Comparison of ENCODE assay signal across 22 cellular contexts in the genomic region with DNA sequence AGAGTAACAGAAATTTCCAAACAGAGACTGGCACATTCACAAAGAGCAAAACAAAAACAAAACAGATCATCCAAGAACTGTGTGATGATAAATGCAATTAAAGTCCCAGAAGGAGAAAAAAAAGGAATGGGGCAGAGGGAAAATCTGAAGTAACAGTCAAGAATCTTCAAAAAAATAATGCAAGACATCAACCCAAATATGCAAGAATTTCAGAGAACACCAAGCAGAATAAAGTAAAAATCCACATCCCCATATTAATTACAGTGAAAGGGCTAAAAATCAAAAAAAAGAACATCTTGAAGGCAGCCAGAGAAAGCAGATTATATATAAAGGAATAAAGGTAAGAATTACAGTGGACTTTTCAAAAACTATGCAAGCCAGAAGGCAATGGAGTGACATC.
"Had no signal": no experiment of that assay in that cellular context is flagged by ENCODE, and none has a peak within 500 bp of the region (broad histone marks: within the 10 kb centered on the region; RNA-seq: fewer than 3 reads in every experiment).

No MANE protein-coding gene starts in this region.

- ATAC-seq: foreskin keratinocyte, left lung, right cardiac atrium, upper lobe of right lung had no signal

- H3K9me3 Mint-ChIP-seq: immature natural killer cell; naive B cell; neural crest cell; stimulated activated naive CD8-positive, alpha-beta T cell treated with anti-CD3 and anti-CD28 coated beads, Interleukin-15, Interleukin-2, amounts not matched to agents 100 ng/mL and 50 ng/mL, for 24 hours had no signal

- H3K4me3 ChIP-seq: dorsolateral prefrontal cortex, esophagus muscularis mucosa, left lung, lung, ovary, testis, tibial nerve, upper lobe of right lung, vagina had no signal

- H3K4me3 Mint-ChIP-seq: immature natural killer cell; naive B cell; neural crest cell; stimulated activated naive CD8-positive, alpha-beta T cell treated with anti-CD3 and anti-CD28 coated beads, Interleukin-15, Interleukin-2, amounts not matched to agents 100 ng/mL and 50 ng/mL, for 24 hours had no signal

- H3K27me3 ChIP-seq: dorsolateral prefrontal cortex, esophagus muscularis mucosa, foreskin keratinocyte, left lung, ovary, testis, tibial nerve, upper lobe of right lung, vagina had no signal

- H3K36me3 ChIP-seq: ovary, upper lobe of right lung, vagina had no signal

- H3K27me3 Mint-ChIP-seq: naive B cell; stimulated activated naive CD8-positive, alpha-beta T cell treated with anti-CD3 and anti-CD28 coated beads, Interleukin-15, Interleukin-2, amounts not matched to agents 100 ng/mL and 50 ng/mL, for 24 hours had no signal

- H3K27ac Mint-ChIP-seq: stimulated activated naive CD8-positive, alpha-beta T cell treated with anti-CD3 and anti-CD28 coated beads, Interleukin-15, Interleukin-2, amounts not matched to agents 100 ng/mL and 50 ng/mL, for 24 hours had no signal

- H3K4me1 ChIP-seq: left lung, testis, upper lobe of right lung had no signal

- H3K9me3 ChIP-seq: esophagus muscularis mucosa, left lung, ovary, testis, tibial nerve, upper lobe of right lung, vagina had no signal

- DNase-seq: cortex of kidney; dorsolateral prefrontal cortex; effector CD8-positive, alpha-beta T cell; foreskin keratinocyte; immature natural killer cell; left lung; mesenchymal stem cell; naive B cell; nucleus accumbens; ovary; right cardiac atrium; small intestine; stimulated activated CD4-positive, alpha-beta T cell treated with anti-CD3 and anti-CD28 coated beads, Interleukin-2, amount 100 ng/mL, for 48 hours; testis; upper lobe of right lung had no signal

- H3K27ac ChIP-seq: dorsolateral prefrontal cortex, epithelial cell of prostate, esophagus muscularis mucosa, foreskin keratinocyte, left lung, ovary, testis, tibial nerve, upper lobe of right lung, vagina had no signal
